In the genomic region with DNA sequence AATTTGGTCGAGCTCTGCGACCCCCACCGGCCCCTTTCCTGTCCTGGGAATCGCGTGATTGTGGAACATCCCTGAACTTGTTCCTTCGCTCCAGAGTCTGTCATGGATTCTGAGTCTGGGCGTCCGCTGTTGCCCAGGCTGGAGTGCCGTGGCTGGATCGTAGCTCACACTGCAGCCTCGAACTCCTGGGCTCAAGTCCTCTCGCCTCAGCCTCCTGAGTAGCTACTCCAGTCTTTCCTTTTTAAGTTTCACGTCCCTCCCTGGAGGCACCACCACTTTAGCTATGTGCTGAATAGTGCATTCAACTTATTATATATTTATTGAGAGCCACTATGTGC, we compare ENCODE assay signal across 7 cellular contexts. TPM values are rescaled to one million over a fixed set of nuclear protein-coding genes. Genes with fewer than 3 reads are reported as not detected.
A peak's percentile ranks its signal among the peaks of the same experiment; 100 is the strongest.
DNase-seq lines count a peak whose midpoint lies in the region; ATAC-seq and TF ChIP-seq lines count a peak whose summit lies in the region.

No MANE protein-coding gene starts in this region.

- TF ChIP-seq RAD21 in HCT116 (IDR thresholded peaks at IDR 0.05; ENCODE audit: low read depth) = no peak

- H3K4me1 ChIP-seq in HCT116 (ENCODE audit: control insufficient read depth in 1 of 2, insufficient read depth in 2 of 2, low read length in 2 of 2) (peaks cover 0 to 13% of the 10 kb centered on the region in 2 experiments; a peak in 2 of 4 replicates), NT2/D1 (ENCODE audit: insufficient read depth, insufficient read length) (peaks cover 2% of the 10 kb centered on the region), endodermal cell (ENCODE audit: control insufficient read depth, insufficient read depth, low read length) (peaks cover 4% of the 10 kb centered on the region)

- RAD21 ChIA-PET in HCT116 (lab: Charles Lee; ENCODE audit: low non-redundant PET in 1 of 2, low total read pairs in 2 of 2, uncharacterized antibody in 2 of 2, unreplicated experiment in 2 of 2) = interaction anchor here in 1 of 2 experiments (0.6 kb wide), 1 partner anchor 141 kb away, joined by 3 read pairs; no protein-coding TSS in a partner anchor

- TF ChIP-seq CTCF in HCT116 (IDR thresholded peaks at IDR 0.05 in 2 of 3, conservative IDR thresholded peaks at IDR 0.05 in 1 of 3; ENCODE audit: borderline replicate concordance in 1 of 3, insufficient read depth in 1 of 3, low read depth in 2 of 3, low read length in 2 of 3) (no peak), endodermal cell (conservative IDR thresholded peaks at IDR 0.05) (no peak)

- TF ChIP-seq POLR2A in HCT116 (IDR thresholded peaks at IDR 0.05; ENCODE audit: borderline replicate concordance, extremely low read depth, insufficient read depth, insufficient read length) = no peak

- H3K4me1 Mint-ChIP-seq in endodermal cell = peaks cover 7% of the 10 kb centered on the region
- peaks cover 0 to 5% (median 2%) of the 10 kb centered on the region in 4 donors for H3K4me1 Mint-ChIP-seq in naive thymus-derived CD8-positive, alpha-beta T cell

- POLR2A ChIA-PET in HCT116 (lab: Charles Lee) = interaction anchor here (0.7 kb wide), 1 partner anchor 14 kb away, joined by 3 read pairs; no protein-coding TSS in a partner anchor
- POLR2A ChIA-PET in naive thymus-derived CD8-positive, alpha-beta T cell (lab: Charles Lee) = interaction anchor here (0.8 to 3.5 kb wide), 14 partner anchors 14 to 477 kb away, joined by 3 to 49 read pairs (median 6); a partner anchor contains a TSS

- H3K27ac Mint-ChIP-seq in endodermal cell = peak overlapping the region; percentile 94
- peak overlapping the region; percentile 68 to 94 (median 88) for H3K27ac Mint-ChIP-seq in naive thymus-derived CD8-positive, alpha-beta T cell

- intact Hi-C loops in HCT116 (cut with micrococcal nuclease) = no loop called here

- H3K4me2 ChIP-seq in HCT116 (ENCODE audit: low read length) = peak overlapping the region; percentile 76

- H3K27me3 Mint-ChIP-seq in endodermal cell (ENCODE audit: insufficient read depth) = peaks cover 12% of the 10 kb centered on the region
- H3K27me3 Mint-ChIP-seq in naive thymus-derived CD8-positive, alpha-beta T cell = peaks cover 0 to 2% (median 0%) of the 10 kb centered on the region in 5 donors

- no peaks in the 10 kb centered on the region for H4K20me1 ChIP-seq in HCT116 (ENCODE audit: insufficient read depth)

- H3K36me3 ChIP-seq in HCT116 (ENCODE audit: control insufficient read depth in 1 of 2, insufficient read depth in 2 of 2, low read length in 2 of 2) = no peaks in the 10 kb centered on the region
- no peaks in the 10 kb centered on the region for H3K36me3 ChIP-seq in NT2/D1 (ENCODE audit: insufficient read depth, insufficient read length, low read length)
- no peaks in the 10 kb centered on the region for H3K36me3 ChIP-seq in endodermal cell (ENCODE audit: control insufficient read depth, insufficient read depth, low read length)

- no peaks in the 10 kb centered on the region for H3K9me2 ChIP-seq in HCT116 (ENCODE audit: insufficient read depth)

- DNase-seq in HCT116 (ENCODE audit: low read depth, low spot score) (no peak), NT2/D1 (ENCODE audit: low read depth, low spot score) (no peak), endodermal cell (no peak), T1000 (lab: John Stamatoyannopoulos, UW) (no peak)
- DNase-seq in naive thymus-derived CD8-positive, alpha-beta T cell = no peak

- H3K9ac ChIP-seq in HCT116 (ENCODE audit: low read length) = peak overlapping the region; percentile 33; the same call in 1 of the 2 replicates
- peak overlapping the region; percentile 76 for H3K9ac ChIP-seq in NT2/D1 (ENCODE audit: insufficient read length, low read depth)
- peak overlapping the region; percentile 71 for H3K9ac ChIP-seq in endodermal cell (ENCODE audit: extremely low read depth, low read length, poor library complexity, severe bottlenecking)

- H3K4me3 ChIP-seq in HCT116 (replicated peaks in 1 of 2; ENCODE audit: low read depth in 1 of 2, low read length in 2 of 2) (peak overlapping the region; percentile 36 to 57), NT2/D1 (ENCODE audit: insufficient read length, low read depth) (peak overlapping the region; percentile 61), endodermal cell (ENCODE audit: low read length) (peak overlapping the region; percentile 81)

- H3K9me3 Mint-ChIP-seq in endodermal cell = peaks cover 3% of the 10 kb centered on the region
- H3K9me3 Mint-ChIP-seq in naive thymus-derived CD8-positive, alpha-beta T cell = no peaks in the 10 kb centered on the region

- BruUV-seq in HCT116 (replicated peaks; lab: Mats Ljungman, UMichigan) = no TSS peak

- CTCF ChIA-PET in HCT116 (lab: Charles Lee) = interaction anchor here (1.2 kb wide), 1 partner anchor 13 kb away, joined by 3 read pairs; no protein-coding TSS in a partner anchor

- no peak overlapping the region; the same call in 1 of the 2 replicates for H3K27ac ChIP-seq in HCT116 (ENCODE audit: low read depth, low read length)
- H3K27ac ChIP-seq in endodermal cell (ENCODE audit: low read depth, low read length) = no peak overlapping the region

- peak overlapping the region; percentile 73 for H3K4me3 Mint-ChIP-seq in endodermal cell
- H3K4me3 Mint-ChIP-seq in naive thymus-derived CD8-positive, alpha-beta T cell = peak overlapping the region; percentile 81 to 92 (median 86)

- 21 to 27% methylated on average over 12 to 13 of the region's 13 CpGs for WGBS in endodermal cell (ENCODE audit: insufficient coverage in 1 of 2, insufficient read length in 1 of 2), 2 experiments

- no peaks in the 10 kb centered on the region for H3K27me3 ChIP-seq in HCT116 (ENCODE audit: insufficient read depth, low read length)
- H3K27me3 ChIP-seq in NT2/D1 (ENCODE audit: insufficient read depth, insufficient read length) = peaks cover 21% of the 10 kb centered on the region
- H3K27me3 ChIP-seq in endodermal cell (ENCODE audit: control insufficient read depth, insufficient read depth, low read length, poor library complexity, severe bottlenecking) = peaks cover 13% of the 10 kb centered on the region

- H3K9me3 ChIP-seq in HCT116 (ENCODE audit: control insufficient read depth in 1 of 2, insufficient read depth in 1 of 2, low read depth in 1 of 2, low read length in 2 of 2) (no peaks in the 10 kb centered on the region), NT2/D1 (ENCODE audit: insufficient read depth, low read length) (no peaks in the 10 kb centered on the region), endodermal cell (ENCODE audit: control insufficient read depth, low read length) (no peaks in the 10 kb centered on the region)

- peak; percentile 13 for ATAC-seq in HCT116
- peak in 1 of 2 donors; percentile 15 for ATAC-seq in naive thymus-derived CD8-positive, alpha-beta T cell
- no peak for ATAC-seq in HG03095 (IDR thresholded peaks at IDR 0.05; ENCODE audit: unreplicated experiment)
- no peak for ATAC-seq in GM21717 (IDR thresholded peaks at IDR 0.05; ENCODE audit: unreplicated experiment)

- peaks cover 2% of the 10 kb centered on the region for H3K36me3 Mint-ChIP-seq in endodermal cell (ENCODE audit: low read depth)
- no peaks in the 10 kb centered on the region for H3K36me3 Mint-ChIP-seq in naive thymus-derived CD8-positive, alpha-beta T cell

- H2AFZ ChIP-seq in HCT116 (ENCODE audit: low read depth, low read length, poor library complexity, severe bottlenecking) = peak overlapping the region; percentile 35

- H3K79me2 ChIP-seq in HCT116 (ENCODE audit: insufficient read depth, low read length) = no peaks in the 10 kb centered on the region

TF ChIP-seq in HCT116, 20 proteins besides CTCF, POLR2A, EP300 and RAD21 (continues in another document):
- TF ChIP-seq CBX3 (IDR thresholded peaks at IDR 0.05; ENCODE audit: low read depth) (no peak), SP1 (IDR thresholded peaks at IDR 0.05; ENCODE audit: low read depth) (no peak), YY1 (IDR thresholded peaks at IDR 0.05; ENCODE audit: extremely low read depth, insufficient replicate concordance, low read depth, low read length) (no peak)

RNA-seq across cellular contexts. Expression of a gene that starts 0.7 kb away (rescaled TPM):
- total RNA-seq in HCT116 (2021; ENCODE audit: unreplicated experiment) (not detected), endodermal cell (not detected)
- not detected in 2 replicates for polyA plus RNA-seq in HCT116 (2012)
- polyA plus RNA-seq in endodermal cell (2013, experiment 1 of 2) = not detected
- not detected for polyA plus RNA-seq in endodermal cell (2013, experiment 2 of 2)
- not detected for total RNA-seq in naive thymus-derived CD8-positive, alpha-beta T cell
- polyA plus RNA-seq in naive thymus-derived CD8-positive, alpha-beta T cell = not detected

RNA-seq across cellular contexts. Expression of a gene that starts 21.3 kb away (rescaled TPM):
- total RNA-seq in HCT116 (2021; ENCODE audit: unreplicated experiment) (not detected), endodermal cell (1 to 10 TPM in 1 of 2 donors, under 1 TPM in 1; 0.97 to 2.0 TPM)
- not detected in 2 replicates for polyA plus RNA-seq in HCT116 (2012)
- polyA plus RNA-seq in endodermal cell (2013, experiment 1 of 2) = 0.28 TPM
- 0.58 TPM for polyA plus RNA-seq in endodermal cell (2013, experiment 2 of 2)
- total RNA-seq in naive thymus-derived CD8-positive, alpha-beta T cell = 1 to 10 TPM in 1 of 2 experiments, under 1 TPM in 1; 0.99 to 1.3 TPM
- 1 to 10 TPM; 1.9 to 4.0 (median 2.7) TPM for polyA plus RNA-seq in naive thymus-derived CD8-positive, alpha-beta T cell

RNA-seq across cellular contexts. Expression of a gene that starts 31.8 kb away (rescaled TPM):
- total RNA-seq in HCT116 (2021; ENCODE audit: unreplicated experiment) (14.6 TPM), endodermal cell (10 to 100 TPM; 22.9 to 30.5 TPM)
- 1.9 and 3.3 TPM in 2 replicates for polyA plus RNA-seq in HCT116 (2012)
- 11.6 TPM for polyA plus RNA-seq in endodermal cell (2013, experiment 1 of 2)
- polyA plus RNA-seq in endodermal cell (2013, experiment 2 of 2) = 12.5 TPM
- 1 to 10 TPM; 8.0 to 8.9 TPM for total RNA-seq in naive thymus-derived CD8-positive, alpha-beta T cell
- 1 to 10 TPM; 4.5 to 7.0 (median 5.5) TPM for polyA plus RNA-seq in naive thymus-derived CD8-positive, alpha-beta T cell

RNA-seq across cellular contexts. Expression of a gene that starts 44.0 kb away (rescaled TPM):
- total RNA-seq in HCT116 (2021; ENCODE audit: unreplicated experiment) (0.44 TPM), endodermal cell (10 to 100 TPM in 1 of 2 donors, 1 to 10 TPM in 1; 5.0 to 12.3 TPM)
- not detected in 2 replicates for polyA plus RNA-seq in HCT116 (2012)
- polyA plus RNA-seq in endodermal cell (2013, experiment 1 of 2) = 13.0 TPM
- polyA plus RNA-seq in endodermal cell (2013, experiment 2 of 2) = 13.5 TPM
- total RNA-seq in naive thymus-derived CD8-positive, alpha-beta T cell = 10 to 100 TPM; 11.2 to 11.5 TPM
- 10 to 100 TPM; 25.0 to 29.8 (median 26.9) TPM for polyA plus RNA-seq in naive thymus-derived CD8-positive, alpha-beta T cell

RNA-seq across cellular contexts. Expression of a gene that starts 54.3 kb away (rescaled TPM):
- total RNA-seq in HCT116 (2021; ENCODE audit: unreplicated experiment) = not detected
- polyA plus RNA-seq in HCT116 (2012) = 0.01 TPM in 1 of 2 replicates, not detected in the other
- 1 to 10 TPM in 1 of 2 donors, under 1 TPM in 1; 0.46 to 3.2 TPM for total RNA-seq in endodermal cell
- polyA plus RNA-seq in endodermal cell (2013, experiment 1 of 2) = 0.18 TPM
- not detected for polyA plus RNA-seq in endodermal cell (2013, experiment 2 of 2)
- total RNA-seq in naive thymus-derived CD8-positive, alpha-beta T cell = not detected
- under 1 TPM in 2 of 3 donors, not detected in 1; 0.22 to 0.46 TPM for polyA plus RNA-seq in naive thymus-derived CD8-positive, alpha-beta T cell
